ENCODE assay signal across 9 cellular contexts in genomic region chr2:233832869-233833812, GRCh38. TPM values are rescaled to one million over a fixed set of nuclear protein-coding genes. Genes with fewer than 3 reads are reported as not detected.
DNase-seq lines count a peak whose midpoint lies in the region; ATAC-seq and TF ChIP-seq lines count a peak whose summit lies in the region.
"Had no signal": no experiment of that assay in that cellular context is flagged by ENCODE, and none has a peak within 500 bp of the region (broad histone marks: within the 10 kb centered on the region; RNA-seq: fewer than 3 reads in every experiment).

No MANE protein-coding gene starts in this region.

- H3K4me3 ChIP-seq in WERI-Rb-1 (ENCODE audit: low read depth, low read length): no peak overlapping the region
- no peak overlapping the region for H3K4me3 ChIP-seq in lower lobe of right lung

- no peaks in the 10 kb centered on the region for H3K9me3 ChIP-seq in WERI-Rb-1 (ENCODE audit: severe bottlenecking)
- H3K9me3 ChIP-seq in lower lobe of right lung: no peaks in the 10 kb centered on the region

- no peaks in the 10 kb centered on the region for H3K4me1 ChIP-seq in lower lobe of right lung

- H3K36me3 ChIP-seq in WERI-Rb-1 (peaks cover 40% of the 10 kb centered on the region), lower lobe of right lung (no peaks in the 10 kb centered on the region)

- no peaks in the 10 kb centered on the region for H3K27me3 ChIP-seq in WERI-Rb-1 (ENCODE audit: insufficient read depth, low read depth, severe bottlenecking)
- no peaks in the 10 kb centered on the region for H3K27me3 ChIP-seq in lower lobe of right lung (ENCODE audit: low read depth)

- DNase-seq in DMS153 (lab: John Stamatoyannopoulos, UW) (peak; percentile 70), WERI-Rb-1 (peak; percentile 72), left kidney (ENCODE audit: low read depth, low spot score) (peak; percentile 72), lower lobe of right lung (no peak)
- DNase-seq in stimulated activated CD4-positive, alpha-beta T cell treated with anti-CD3 and anti-CD28 coated beads, Interleukin-4, amount 100 ng/mL, for 1 hour: no peak
- DNase-seq in activated CD8-positive, alpha-beta memory T cell treated with anti-CD3 and anti-CD28 coated beads, Interleukin-2, amount 50 U/mL, for 4 hours: no peak

- TF ChIP-seq EP300 in Ishikawa (IDR thresholded peaks at IDR 0.05; ENCODE audit: borderline replicate concordance): no peak

- ATAC-seq in HG03342 (IDR thresholded peaks at IDR 0.05; ENCODE audit: unreplicated experiment) (no peak), lower lobe of right lung (no peak)

- TF ChIP-seq CTCF in WERI-Rb-1 (IDR thresholded peaks at IDR 0.05; ENCODE audit: low read depth, low read length) (peak; percentile 84), lower lobe of right lung (IDR thresholded peaks at IDR 0.05) (no peak)

- intact Hi-C loops in lower lobe of right lung (cut with DNase I): no loop called here

- no peak overlapping the region for H3K27ac ChIP-seq in WERI-Rb-1
- H3K27ac ChIP-seq in lower lobe of right lung: no peak overlapping the region
- H3K27ac ChIP-seq: KMS-11 had no signal

- peak; percentile 33; the same call in 1 of the 2 replicates for TF ChIP-seq RAD21 in Ishikawa (IDR thresholded peaks at IDR 0.05; ENCODE audit: low read depth)

TF ChIP-seq in Ishikawa, 13 proteins besides CTCF, POLR2A, EP300 and RAD21:
- TF ChIP-seq CEBPB (IDR thresholded peaks at IDR 0.05): no peak
- no peak for TF ChIP-seq USF1 (IDR thresholded peaks at IDR 0.05)
- TF ChIP-seq ZBTB7A (IDR thresholded peaks at IDR 0.05; ENCODE audit: low read depth): no peak
- no peak for TF ChIP-seq TEAD4 (IDR thresholded peaks at IDR 0.05)
- TF ChIP-seq CREB1 (IDR thresholded peaks at IDR 0.05; ENCODE audit: low read depth): no peak
- TF ChIP-seq NFIC (IDR thresholded peaks at IDR 0.05): no peak
- no peak for TF ChIP-seq YY1 (IDR thresholded peaks at IDR 0.05; ENCODE audit: low read depth)
- TF ChIP-seq TCF12 (IDR thresholded peaks at IDR 0.05; ENCODE audit: low read depth): no peak
- no peak for TF ChIP-seq FOXM1 (IDR thresholded peaks at IDR 0.05; ENCODE audit: borderline replicate concordance, low read depth)
TF ChIP-seq in Ishikawa: peak in this region for 0.

RNA-seq across cellular contexts. Expression of gene HJURP, which starts 21.2 kb away (rescaled TPM):
- total RNA-seq in lower lobe of right lung: 1.5 TPM

RNA-seq across cellular contexts. Expression of gene MROH2A, which starts 55.0 kb away (rescaled TPM):
- total RNA-seq in lower lobe of right lung: not detected

Comparison
In these comparisons a context has a peak if more than half of its experiments do, and no peak if none do; other contexts are left out.
1. DNase-seq: peak in DMS153 (single experiment), WERI-Rb-1 (single experiment) and left kidney (single experiment); none in stimulated activated CD4-positive, alpha-beta T cell treated with anti-CD3 and anti-CD28 coated beads, Interleukin-4, amount 100 ng/mL, for 1 hour (single experiment), lower lobe of right lung (single experiment) and activated CD8-positive, alpha-beta memory T cell treated with anti-CD3 and anti-CD28 coated beads, Interleukin-2, amount 50 U/mL, for 4 hours (single experiment).